ENCODE assay signal across 17 cellular contexts in the genomic region with DNA sequence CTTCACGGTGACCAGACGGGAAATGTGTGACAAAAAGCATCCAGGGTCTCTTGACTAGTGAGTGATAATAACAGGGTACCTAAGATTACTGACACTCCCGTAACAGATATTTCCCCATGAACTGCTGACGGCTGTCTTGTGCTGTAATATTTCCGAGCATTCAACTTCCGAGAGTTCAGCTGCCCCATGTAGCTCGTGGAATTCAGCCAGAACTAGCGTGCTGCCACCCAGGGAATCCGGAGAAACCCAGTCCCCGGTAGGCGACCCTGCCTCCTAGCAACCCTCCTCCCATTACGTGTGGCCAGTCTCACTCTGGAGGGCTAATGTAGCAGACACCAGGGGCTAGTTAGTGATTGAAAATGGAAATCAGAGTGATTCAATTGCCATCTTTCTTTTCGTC.
"Had no signal": no experiment of that assay in that cellular context is flagged by ENCODE, and none has a peak within 500 bp of the region (broad histone marks: within the 10 kb centered on the region; RNA-seq: fewer than 3 reads in every experiment).

No MANE protein-coding gene starts in this region.

- ATAC-seq: activated T-cell treated with anti-CD3 and anti-CD28 coated beads, Interleukin-2, amount 50 U/mL, for 4 hours; left colon; natural killer cell; SK-N-SH treated with all-trans-retinoic acid at 6 μM for 48 hours; stimulated activated naive CD8-positive, alpha-beta T cell treated with anti-CD3 and anti-CD28 coated beads, Interleukin-15, amount 100 ng/mL, for 72 hours had no signal

- H3K36me3 ChIP-seq: adrenal gland, brain microvascular endothelial cell, prostate gland, sigmoid colon, spleen, upper lobe of left lung had no signal

- H3K9me3 ChIP-seq: adrenal gland, prostate gland, sigmoid colon, upper lobe of left lung had no signal

- H3K4me1 ChIP-seq: adrenal gland, prostate gland, spleen, upper lobe of left lung had no signal

- DNase-seq: activated CD4-positive, alpha-beta memory T cell treated with anti-CD3 and anti-CD28 coated beads, Interleukin-2, amount 10 ng/mL, durations not matched to agents 7 days and 5 days; activated effector memory CD4-positive, alpha-beta T cell treated with Interleukin-2 at 50 U/mL for 16 hours; activated T-cell treated with anti-CD3 and anti-CD28 coated beads, Interleukin-2, amount 50 U/mL, for 4 hours; brain microvascular endothelial cell; effector CD8-positive, alpha-beta T cell; foreskin fibroblast; left colon; mammary epithelial cell; natural killer cell; occipital lobe; sigmoid colon; spleen; stimulated activated naive CD8-positive, alpha-beta T cell treated with anti-CD3 and anti-CD28 coated beads, Interleukin-15, amount 100 ng/mL, for 72 hours; upper lobe of left lung had no signal

- H3K4me3 ChIP-seq: adrenal gland, prostate gland, sigmoid colon, spleen, upper lobe of left lung had no signal
